16 cellular contexts compared by ENCODE assay signal in genomic region chr2:211756266-211756665, GRCh38.
A peak's percentile ranks its signal among the peaks of the same experiment; 100 is the strongest.
DNase-seq lines count a peak whose midpoint lies in the region; ATAC-seq, FAIRE-seq and TF ChIP-seq lines count a peak whose summit lies in the region.
"Had no signal": no experiment of that assay in that cellular context is flagged by ENCODE, and none has a peak within 500 bp of the region (broad histone marks: within the 10 kb centered on the region; RNA-seq: fewer than 3 reads in every experiment).

No MANE protein-coding gene starts in this region.

- DNase-seq in ELR (ENCODE audit: low read depth): peak; percentile 28
- peak; percentile 75 for DNase-seq in fibroblast of peridontal ligament (ENCODE audit: extremely low read depth)
- no peak for DNase-seq in pancreas
- no peak for DNase-seq in activated CD4-positive, CD25-positive, alpha-beta regulatory T cell (lab: John Stamatoyannopoulos, UW)
- DNase-seq: ACHN; AML-193; CD4-positive, alpha-beta memory T cell; DMS153; DMS79; GF-D8; GOT3; H7 had no signal

- H3K9me2 ChIP-seq in Loucy (replicated peaks; ENCODE audit: low read depth, low read length): no peaks in the 10 kb centered on the region

- TF ChIP-seq CTCF in Loucy (conservative IDR thresholded peaks at IDR 0.05; ENCODE audit: low read length) (no peak), pancreas (IDR thresholded peaks at IDR 0.05) (no peak)

- ATAC-seq in pancreas: no peak
- no peak for ATAC-seq in HG03432 (IDR thresholded peaks at IDR 0.05; ENCODE audit: unreplicated experiment)

- H3K4me3 ChIP-seq in Loucy (ENCODE audit: low read length, poor library complexity, severe bottlenecking) (no peak overlapping the region), pancreas (no peak overlapping the region)
- H3K4me3 ChIP-seq: BLaER1 had no signal

- H4K20me1 ChIP-seq in Loucy (ENCODE audit: insufficient read depth, low read length, poor library complexity, severe bottlenecking): no peaks in the 10 kb centered on the region
- H4K20me1 ChIP-seq: BLaER1 had no signal

- H3K27me3 ChIP-seq in Loucy (ENCODE audit: insufficient read depth, low read length, poor library complexity, severe bottlenecking) (no peaks in the 10 kb centered on the region), pancreas (no peaks in the 10 kb centered on the region)
- H3K27me3 ChIP-seq: BLaER1 had no signal

- H3K79me2 ChIP-seq in Loucy (ENCODE audit: insufficient read depth, low read length): no peaks in the 10 kb centered on the region

- no peak overlapping the region for H3K4me2 ChIP-seq in Loucy (ENCODE audit: low read depth, low read length, poor library complexity, severe bottlenecking)
- H3K4me2 ChIP-seq: BLaER1 had no signal

- peaks cover 7% of the 10 kb centered on the region for H3K4me1 ChIP-seq in Loucy (ENCODE audit: insufficient read depth, low read length, poor library complexity, severe bottlenecking)
- H3K4me1 ChIP-seq in pancreas: no peaks in the 10 kb centered on the region
- H3K4me1 ChIP-seq: BLaER1 had no signal

- H2AFZ ChIP-seq in Loucy (ENCODE audit: low read length): 0 out of 2 replicates have a peak overlapping the region, but pooled peaks have one; percentile 7

- 91 to 97% methylated on average over 2 of the region's 2 CpGs for WGBS in pancreas, 2 donors

- H3K9ac ChIP-seq in Loucy (ENCODE audit: low read depth, low read length, poor library complexity, severe bottlenecking): no peak overlapping the region
- H3K9ac ChIP-seq: BLaER1 had no signal

- no peak overlapping the region for H3K27ac ChIP-seq in pancreas
- H3K27ac ChIP-seq: BLaER1, HL-60 had no signal

- intact Hi-C loops in pancreas (cut with DNase I): loop anchor here in 1 of 3 donors (10.0 kb wide), 1 partner anchor 799 kb away; no protein-coding TSS in a partner anchor

- no peak for FAIRE-seq in pancreas (lab: Jason Lieb, UNC)

- H3K9me3 ChIP-seq in Loucy (ENCODE audit: insufficient read depth, low read depth, low read length) (no peaks in the 10 kb centered on the region), pancreas (no peaks in the 10 kb centered on the region)
- H3K9me3 ChIP-seq: BLaER1 had no signal

- no peaks in the 10 kb centered on the region for H3F3A ChIP-seq in Loucy (ENCODE audit: low read depth)

- H3K36me3 ChIP-seq in Loucy (ENCODE audit: insufficient read depth, low read length): no peaks in the 10 kb centered on the region
- no peaks in the 10 kb centered on the region for H3K36me3 ChIP-seq in pancreas
- H3K36me3 ChIP-seq: BLaER1 had no signal

Comparison
In these comparisons a context has a peak if more than half of its experiments do, and no peak if none do; other contexts are left out.
1. DNase-seq: peak in ELR (single experiment) and fibroblast of peridontal ligament (single experiment); none in pancreas (0 of 6) and activated CD4-positive, CD25-positive, alpha-beta regulatory T cell (0 of 4).